ENCODE assay signal across 27 cellular contexts in the genomic region with DNA sequence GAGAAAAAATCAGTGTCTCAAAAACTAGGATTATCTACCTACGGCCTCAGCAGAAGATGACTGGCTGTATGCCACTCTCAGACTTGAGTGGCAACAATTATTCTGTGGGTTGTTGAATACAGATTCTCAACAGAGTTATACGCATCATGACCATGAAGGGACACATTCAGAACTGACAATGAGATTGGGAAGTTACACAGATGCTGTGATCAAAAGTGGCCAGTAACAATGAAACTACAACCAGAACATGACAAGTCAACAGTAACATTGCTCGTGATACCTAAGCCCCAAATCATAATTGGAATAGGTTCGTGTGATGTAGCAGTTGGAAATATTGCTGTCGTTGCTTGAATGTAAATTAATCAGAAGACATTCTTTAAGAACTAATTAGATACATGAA.
"Had no signal": no experiment of that assay in that cellular context is flagged by ENCODE, and none has a peak within 500 bp of the region (broad histone marks: within the 10 kb centered on the region; RNA-seq: fewer than 3 reads in every experiment).

No MANE protein-coding gene starts in this region.

- H3K27ac ChIP-seq: esophagus squamous epithelium, heart right ventricle, left lung, prostate gland, right atrium auricular region, thyroid gland, vagina had no signal

- FAIRE-seq: islet of Langerhans had no signal

- H3K9me3 ChIP-seq: esophagus squamous epithelium, left lung, prostate gland, right atrium auricular region, thyroid gland, vagina had no signal

- DNase-seq: effector memory CD8-positive, alpha-beta T cell; erythroblast; esophagus squamous epithelium; foreskin melanocyte; glutamatergic neuron; heart right ventricle; hippocampal formation; left cardiac atrium; left lung; mesenchymal stem cell; midbrain; naive thymus-derived CD4-positive, alpha-beta T cell; nephron progenitor cell; nucleus accumbens; stimulated activated CD4-positive, alpha-beta T cell treated with anti-CD3 and anti-CD28 coated beads, Interleukin-12 subunit alpha, Interleukin-12 subunit beta, amount 100 ng/mL, for 4 hours; stimulated activated CD4-positive, alpha-beta T cell treated with anti-CD3 and anti-CD28 coated beads, Interleukin-1b, Interleukin-23, amount 100 ng/mL, for 48 hours; stimulated activated CD4-positive, alpha-beta T cell treated with anti-CD3 and anti-CD28 coated beads, Interleukin-4, amount 100 ng/mL, for 1 hour; stimulated activated CD8-positive, alpha-beta memory T cell treated with anti-CD3 and anti-CD28 coated beads, Interleukin-4, amount 100 ng/mL, for 48 hours; stimulated activated naive CD4-positive, alpha-beta T cell; stimulated activated naive CD8-positive, alpha-beta T cell treated with anti-CD3 and anti-CD28 coated beads, Interleukin-15, amount 100 ng/mL, for 72 hours; thyroid gland; trophoblast cell had no signal

- H3K4me2 ChIP-seq: smooth muscle cell had no signal

- H3K4me3 ChIP-seq: esophagus squamous epithelium, heart right ventricle, left lung, prostate gland, right atrium auricular region, smooth muscle cell, thyroid gland, vagina had no signal

- H3K27me3 ChIP-seq: esophagus squamous epithelium, heart right ventricle, left lung, right atrium auricular region, thyroid gland, vagina had no signal

- H3K36me3 ChIP-seq: esophagus squamous epithelium, heart right ventricle, left lung, prostate gland, right atrium auricular region, thyroid gland, vagina had no signal

- H3K4me1 ChIP-seq: esophagus squamous epithelium, heart right ventricle, left lung, prostate gland, right atrium auricular region, thyroid gland, vagina had no signal
